In genomic region chr5:145947581-145947980, GRCh38 we compare ENCODE assay signal across 2 cellular contexts.
TF ChIP-seq lines count a peak whose summit lies in the region.

No MANE protein-coding gene starts in this region.

TF ChIP-seq in A549, 52 proteins besides CTCF, POLR2A, EP300 and RAD21:
- TF ChIP-seq FOXS1 (CRISPR knock-in tag; IDR thresholded peaks at IDR 0.05), result no peak
- no peak for TF ChIP-seq CEBPB (IDR thresholded peaks at IDR 0.05)
- no peak for TF ChIP-seq ESRRA (IDR thresholded peaks at IDR 0.05; ENCODE audit: borderline replicate concordance, low read length)
- TF ChIP-seq HOXB13 (CRISPR knock-in tag; IDR thresholded peaks at IDR 0.05; ENCODE audit: low read depth), result no peak
- no peak for TF ChIP-seq CHD4 (IDR thresholded peaks at IDR 0.05; ENCODE audit: borderline replicate concordance)
- no peak for TF ChIP-seq GATA3 (IDR thresholded peaks at IDR 0.05; ENCODE audit: borderline replicate concordance)
- TF ChIP-seq HDAC2 (IDR thresholded peaks at IDR 0.05), result no peak
- TF ChIP-seq FOSL2 (IDR thresholded peaks at IDR 0.05), result no peak
- TF ChIP-seq FOSL2 (CRISPR knock-in tag; IDR thresholded peaks at IDR 0.05), result no peak
- no peak for TF ChIP-seq MYC (IDR thresholded peaks at IDR 0.05; ENCODE audit: borderline replicate concordance, low read length)
- TF ChIP-seq HOXB5 (CRISPR knock-in tag; IDR thresholded peaks at IDR 0.05), result no peak
- TF ChIP-seq RARB (CRISPR knock-in tag; IDR thresholded peaks at IDR 0.05), result no peak
- no peak for TF ChIP-seq KDM1A (IDR thresholded peaks at IDR 0.05; ENCODE audit: low read depth)
- TF ChIP-seq JUN (IDR thresholded peaks at IDR 0.05), result no peak
- TF ChIP-seq NFE2L2 (conservative IDR thresholded peaks at IDR 0.05; ENCODE audit: low read length), result no peak
- TF ChIP-seq E2F6 (IDR thresholded peaks at IDR 0.05; ENCODE audit: borderline replicate concordance, low read depth), result no peak
- TF ChIP-seq JUNB (IDR thresholded peaks at IDR 0.05), result no peak
- TF ChIP-seq ZC3H11A (IDR thresholded peaks at IDR 0.05), result no peak
- TF ChIP-seq MAX (IDR thresholded peaks at IDR 0.05), result no peak
- no peak for TF ChIP-seq SMC3 (IDR thresholded peaks at IDR 0.05)
- TF ChIP-seq ELK1 (IDR thresholded peaks at IDR 0.05; ENCODE audit: low read depth, low read length), result no peak

TF ChIP-seq in IMR-90, 13 proteins besides CTCF, POLR2A, EP300 and RAD21:
- TF ChIP-seq CHD1 (IDR thresholded peaks at IDR 0.05; ENCODE audit: low read depth, low read length) (no peak), RFX5 (IDR thresholded peaks at IDR 0.05; ENCODE audit: low read depth, low read length) (no peak), MAFK (IDR thresholded peaks at IDR 0.05; ENCODE audit: low read depth, low read length) (no peak), BHLHE40 (IDR thresholded peaks at IDR 0.05; ENCODE audit: low read depth, low read length) (no peak), CEBPB (IDR thresholded peaks at IDR 0.05; ENCODE audit: low read depth, low read length) (no peak), NFE2L2 (IDR thresholded peaks at IDR 0.05; ENCODE audit: low read depth, low read length) (no peak), FOS (IDR thresholded peaks at IDR 0.05; ENCODE audit: low read depth, low read length) (no peak), RCOR1 (IDR thresholded peaks at IDR 0.05; ENCODE audit: insufficient replicate concordance, low read length) (no peak)
